ENCODE assay signal across 19 cellular contexts in genomic region chr10:123331438-123331837, GRCh38.
DNase-seq lines count a peak whose midpoint lies in the region; TF ChIP-seq lines count a peak whose summit lies in the region.
"Had no signal": no experiment of that assay in that cellular context is flagged by ENCODE, and none has a peak within 500 bp of the region (broad histone marks: within the 10 kb centered on the region; RNA-seq: fewer than 3 reads in every experiment).

No MANE protein-coding gene starts in this region.

- H3K27ac ChIP-seq in Peyer's patch = no peak overlapping the region
- H3K27ac ChIP-seq: parathyroid adenoma had no signal

- in situ Hi-C loops in ACHN (cut with HindIII; ENCODE audit: low pct_ligation_motif_present, low pct_unique_long_range_greater_than_20kb, low sequenced_read_pairs) = no loop called here

- no peaks in the 10 kb centered on the region for H3K36me3 ChIP-seq in H7 (replicated peaks; ENCODE audit: control insufficient read depth, insufficient read depth, low read length)
- H3K36me3 ChIP-seq in BE2C = no peaks in the 10 kb centered on the region
- no peaks in the 10 kb centered on the region for H3K36me3 ChIP-seq in Peyer's patch

- H3K27me3 ChIP-seq in H7 (ENCODE audit: control insufficient read depth, insufficient read depth, low read length) (no peaks in the 10 kb centered on the region), BE2C (no peaks in the 10 kb centered on the region), Peyer's patch (no peaks in the 10 kb centered on the region)

- H3K9me3 ChIP-seq in BE2C = no peaks in the 10 kb centered on the region
- no peaks in the 10 kb centered on the region for H3K9me3 ChIP-seq in Peyer's patch

- no peaks in the 10 kb centered on the region for H3K4me1 ChIP-seq in BE2C
- H3K4me1 ChIP-seq in Peyer's patch = no peaks in the 10 kb centered on the region
- H3K4me1 ChIP-seq: parathyroid adenoma had no signal

- TF ChIP-seq CTCF in BE2C (IDR thresholded peaks at IDR 0.05; ENCODE audit: low read depth, low read length) (no peak), Peyer's patch (IDR thresholded peaks at IDR 0.05) (no peak)

- H3K4me3 ChIP-seq in H7 (ENCODE audit: insufficient read depth, low read depth, low read length) (no peak overlapping the region), BE2C (ENCODE audit: low read depth, low read length) (no peak overlapping the region), Peyer's patch (no peak overlapping the region)

- no peak for TF ChIP-seq POLR2A in Peyer's patch (IDR thresholded peaks at IDR 0.05)

- DNase-seq in Ammon's horn (ENCODE audit: low spot score) (peak; percentile 58), NCI-H146 treated with DMSO at 0.1 percent for 48 hours (lab: John Stamatoyannopoulos, UW; ENCODE audit: unreplicated experiment) (peak; percentile 74), astrocyte of the hippocampus (ENCODE audit: low read depth, low spot score) (peak; percentile 38), medulla oblongata (ENCODE audit: extremely low spot score) (peak; percentile 67), H7 (no peak), ACHN (no peak), BE2C (no peak), Peyer's patch (no peak)
- DNase-seq: activated CD4-positive, CD25-positive, alpha-beta regulatory T cell; activated naive CD4-positive, alpha-beta T cell treated with Interleukin-2 at 50 U/mL for 16 hours; AML-193; DMS79; glutamatergic neuron; HFFc6; kidney glomerular epithelial cell; NCI-H2227 treated with DMSO at 0.1 percent for 48 hours; OCI-M1; stimulated activated CD4-positive, alpha-beta T cell treated with anti-CD3 and anti-CD28 coated beads, Interleukin-15, amount 100 ng/mL, for 24 hours had no signal

Comparison
In these comparisons a context has a peak if more than half of its experiments do, and no peak if none do; other contexts are left out.
1. DNase-seq: peak in Ammon's horn (single experiment), NCI-H146 treated with DMSO at 0.1 percent for 48 hours (single experiment), astrocyte of the hippocampus (single experiment) and medulla oblongata (single experiment); none in H7 (single experiment), ACHN (single experiment), BE2C (single experiment) and Peyer's patch (0 of 3).